In the genomic region with DNA sequence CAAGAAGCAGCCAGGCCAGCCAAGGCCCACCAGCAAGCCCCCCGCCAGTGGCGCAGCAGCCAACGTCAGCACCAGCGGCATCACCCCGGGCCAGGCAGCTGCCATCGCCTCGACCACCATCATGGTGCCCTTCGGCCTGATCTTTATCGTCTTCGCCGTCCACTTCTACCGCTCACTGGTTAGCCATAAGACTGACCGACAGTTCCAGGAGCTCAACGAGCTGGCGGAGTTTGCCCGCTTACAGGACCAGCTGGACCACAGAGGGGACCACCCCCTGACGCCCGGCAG, we compare ENCODE assay signal across 1 cellular context.
TF ChIP-seq lines count a peak whose summit lies in the region.

No MANE protein-coding gene starts in this region.

TF ChIP-seq in H1, 55 proteins besides CTCF, POLR2A, EP300 and RAD21:
- no peak for TF ChIP-seq TBP (IDR thresholded peaks at IDR 0.05; ENCODE audit: low read depth, low read length)
- no peak for TF ChIP-seq POU5F1 (IDR thresholded peaks at IDR 0.05; ENCODE audit: low read depth, low read length)
- TF ChIP-seq HDAC2 (IDR thresholded peaks at IDR 0.05; ENCODE audit: borderline replicate concordance in 1 of 2, low read depth in 2 of 2, low read length in 2 of 2) = no peak
- TF ChIP-seq, protein P1, sequence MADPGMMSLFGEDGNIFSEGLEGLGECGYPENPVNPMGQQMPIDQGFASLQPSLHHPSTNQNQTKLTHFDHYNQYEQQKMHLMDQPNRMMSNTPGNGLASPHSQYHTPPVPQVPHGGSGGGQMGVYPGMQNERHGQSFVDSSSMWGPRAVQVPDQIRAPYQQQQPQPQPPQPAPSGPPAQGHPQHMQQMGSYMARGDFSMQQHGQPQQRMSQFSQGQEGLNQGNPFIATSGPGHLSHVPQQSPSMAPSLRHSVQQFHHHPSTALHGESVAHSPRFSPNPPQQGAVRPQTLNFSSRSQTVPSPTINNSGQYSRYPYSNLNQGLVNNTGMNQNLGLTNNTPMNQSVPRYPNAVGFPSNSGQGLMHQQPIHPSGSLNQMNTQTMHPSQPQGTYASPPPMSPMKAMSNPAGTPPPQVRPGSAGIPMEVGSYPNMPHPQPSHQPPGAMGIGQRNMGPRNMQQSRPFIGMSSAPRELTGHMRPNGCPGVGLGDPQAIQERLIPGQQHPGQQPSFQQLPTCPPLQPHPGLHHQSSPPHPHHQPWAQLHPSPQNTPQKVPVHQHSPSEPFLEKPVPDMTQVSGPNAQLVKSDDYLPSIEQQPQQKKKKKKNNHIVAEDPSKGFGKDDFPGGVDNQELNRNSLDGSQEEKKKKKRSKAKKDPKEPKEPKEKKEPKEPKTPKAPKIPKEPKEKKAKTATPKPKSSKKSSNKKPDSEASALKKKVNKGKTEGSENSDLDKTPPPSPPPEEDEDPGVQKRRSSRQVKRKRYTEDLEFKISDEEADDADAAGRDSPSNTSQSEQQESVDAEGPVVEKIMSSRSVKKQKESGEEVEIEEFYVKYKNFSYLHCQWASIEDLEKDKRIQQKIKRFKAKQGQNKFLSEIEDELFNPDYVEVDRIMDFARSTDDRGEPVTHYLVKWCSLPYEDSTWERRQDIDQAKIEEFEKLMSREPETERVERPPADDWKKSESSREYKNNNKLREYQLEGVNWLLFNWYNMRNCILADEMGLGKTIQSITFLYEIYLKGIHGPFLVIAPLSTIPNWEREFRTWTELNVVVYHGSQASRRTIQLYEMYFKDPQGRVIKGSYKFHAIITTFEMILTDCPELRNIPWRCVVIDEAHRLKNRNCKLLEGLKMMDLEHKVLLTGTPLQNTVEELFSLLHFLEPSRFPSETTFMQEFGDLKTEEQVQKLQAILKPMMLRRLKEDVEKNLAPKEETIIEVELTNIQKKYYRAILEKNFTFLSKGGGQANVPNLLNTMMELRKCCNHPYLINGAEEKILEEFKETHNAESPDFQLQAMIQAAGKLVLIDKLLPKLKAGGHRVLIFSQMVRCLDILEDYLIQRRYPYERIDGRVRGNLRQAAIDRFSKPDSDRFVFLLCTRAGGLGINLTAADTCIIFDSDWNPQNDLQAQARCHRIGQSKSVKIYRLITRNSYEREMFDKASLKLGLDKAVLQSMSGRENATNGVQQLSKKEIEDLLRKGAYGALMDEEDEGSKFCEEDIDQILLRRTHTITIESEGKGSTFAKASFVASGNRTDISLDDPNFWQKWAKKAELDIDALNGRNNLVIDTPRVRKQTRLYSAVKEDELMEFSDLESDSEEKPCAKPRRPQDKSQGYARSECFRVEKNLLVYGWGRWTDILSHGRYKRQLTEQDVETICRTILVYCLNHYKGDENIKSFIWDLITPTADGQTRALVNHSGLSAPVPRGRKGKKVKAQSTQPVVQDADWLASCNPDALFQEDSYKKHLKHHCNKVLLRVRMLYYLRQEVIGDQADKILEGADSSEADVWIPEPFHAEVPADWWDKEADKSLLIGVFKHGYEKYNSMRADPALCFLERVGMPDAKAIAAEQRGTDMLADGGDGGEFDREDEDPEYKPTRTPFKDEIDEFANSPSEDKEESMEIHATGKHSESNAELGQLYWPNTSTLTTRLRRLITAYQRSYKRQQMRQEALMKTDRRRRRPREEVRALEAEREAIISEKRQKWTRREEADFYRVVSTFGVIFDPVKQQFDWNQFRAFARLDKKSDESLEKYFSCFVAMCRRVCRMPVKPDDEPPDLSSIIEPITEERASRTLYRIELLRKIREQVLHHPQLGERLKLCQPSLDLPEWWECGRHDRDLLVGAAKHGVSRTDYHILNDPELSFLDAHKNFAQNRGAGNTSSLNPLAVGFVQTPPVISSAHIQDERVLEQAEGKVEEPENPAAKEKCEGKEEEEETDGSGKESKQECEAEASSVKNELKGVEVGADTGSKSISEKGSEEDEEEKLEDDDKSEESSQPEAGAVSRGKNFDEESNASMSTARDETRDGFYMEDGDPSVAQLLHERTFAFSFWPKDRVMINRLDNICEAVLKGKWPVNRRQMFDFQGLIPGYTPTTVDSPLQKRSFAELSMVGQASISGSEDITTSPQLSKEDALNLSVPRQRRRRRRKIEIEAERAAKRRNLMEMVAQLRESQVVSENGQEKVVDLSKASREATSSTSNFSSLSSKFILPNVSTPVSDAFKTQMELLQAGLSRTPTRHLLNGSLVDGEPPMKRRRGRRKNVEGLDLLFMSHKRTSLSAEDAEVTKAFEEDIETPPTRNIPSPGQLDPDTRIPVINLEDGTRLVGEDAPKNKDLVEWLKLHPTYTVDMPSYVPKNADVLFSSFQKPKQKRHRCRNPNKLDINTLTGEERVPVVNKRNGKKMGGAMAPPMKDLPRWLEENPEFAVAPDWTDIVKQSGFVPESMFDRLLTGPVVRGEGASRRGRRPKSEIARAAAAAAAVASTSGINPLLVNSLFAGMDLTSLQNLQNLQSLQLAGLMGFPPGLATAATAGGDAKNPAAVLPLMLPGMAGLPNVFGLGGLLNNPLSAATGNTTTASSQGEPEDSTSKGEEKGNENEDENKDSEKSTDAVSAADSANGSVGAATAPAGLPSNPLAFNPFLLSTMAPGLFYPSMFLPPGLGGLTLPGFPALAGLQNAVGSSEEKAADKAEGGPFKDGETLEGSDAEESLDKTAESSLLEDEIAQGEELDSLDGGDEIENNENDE (IDR thresholded peaks at IDR 0.05; ENCODE audit: insufficient replicate concordance, low read length) = no peak
- TF ChIP-seq CTBP2 (IDR thresholded peaks at IDR 0.05; ENCODE audit: borderline replicate concordance, insufficient read depth, insufficient read length, low read length) = no peak
- TF ChIP-seq, protein P2, sequence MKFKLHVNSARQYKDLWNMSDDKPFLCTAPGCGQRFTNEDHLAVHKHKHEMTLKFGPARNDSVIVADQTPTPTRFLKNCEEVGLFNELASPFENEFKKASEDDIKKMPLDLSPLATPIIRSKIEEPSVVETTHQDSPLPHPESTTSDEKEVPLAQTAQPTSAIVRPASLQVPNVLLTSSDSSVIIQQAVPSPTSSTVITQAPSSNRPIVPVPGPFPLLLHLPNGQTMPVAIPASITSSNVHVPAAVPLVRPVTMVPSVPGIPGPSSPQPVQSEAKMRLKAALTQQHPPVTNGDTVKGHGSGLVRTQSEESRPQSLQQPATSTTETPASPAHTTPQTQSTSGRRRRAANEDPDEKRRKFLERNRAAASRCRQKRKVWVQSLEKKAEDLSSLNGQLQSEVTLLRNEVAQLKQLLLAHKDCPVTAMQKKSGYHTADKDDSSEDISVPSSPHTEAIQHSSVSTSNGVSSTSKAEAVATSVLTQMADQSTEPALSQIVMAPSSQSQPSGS (IDR thresholded peaks at IDR 0.05; ENCODE audit: low read length) = no peak
- no peak for TF ChIP-seq SAP30 (IDR thresholded peaks at IDR 0.05; ENCODE audit: insufficient read depth, insufficient replicate concordance, low read length)
- no peak for TF ChIP-seq BCL11A (IDR thresholded peaks at IDR 0.05; ENCODE audit: low read depth in 2 of 2, low read length in 2 of 2)
- TF ChIP-seq RXRA (IDR thresholded peaks at IDR 0.05; ENCODE audit: insufficient read depth, low read depth, low read length) = no peak
- no peak for TF ChIP-seq BACH1 (IDR thresholded peaks at IDR 0.05; ENCODE audit: low read length)
- TF ChIP-seq, protein P3, sequence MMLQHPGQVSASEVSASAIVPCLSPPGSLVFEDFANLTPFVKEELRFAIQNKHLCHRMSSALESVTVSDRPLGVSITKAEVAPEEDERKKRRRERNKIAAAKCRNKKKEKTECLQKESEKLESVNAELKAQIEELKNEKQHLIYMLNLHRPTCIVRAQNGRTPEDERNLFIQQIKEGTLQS (IDR thresholded peaks at IDR 0.05; ENCODE audit: insufficient read depth, low read depth, low read length) = no peak
- TF ChIP-seq SIRT6 (IDR thresholded peaks at IDR 0.05; ENCODE audit: low read length) = no peak
- TF ChIP-seq, protein P4, sequence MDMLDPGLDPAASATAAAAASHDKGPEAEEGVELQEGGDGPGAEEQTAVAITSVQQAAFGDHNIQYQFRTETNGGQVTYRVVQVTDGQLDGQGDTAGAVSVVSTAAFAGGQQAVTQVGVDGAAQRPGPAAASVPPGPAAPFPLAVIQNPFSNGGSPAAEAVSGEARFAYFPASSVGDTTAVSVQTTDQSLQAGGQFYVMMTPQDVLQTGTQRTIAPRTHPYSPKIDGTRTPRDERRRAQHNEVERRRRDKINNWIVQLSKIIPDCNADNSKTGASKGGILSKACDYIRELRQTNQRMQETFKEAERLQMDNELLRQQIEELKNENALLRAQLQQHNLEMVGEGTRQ (IDR thresholded peaks at IDR 0.05; ENCODE audit: low read length) = no peak
- TF ChIP-seq KDM5A (IDR thresholded peaks at IDR 0.05; ENCODE audit: low read length) = no peak
- TF ChIP-seq MAFK (IDR thresholded peaks at IDR 0.05; ENCODE audit: low read depth, low read length) = no peak
- no peak for TF ChIP-seq TAF7 (optimal IDR thresholded peaks at IDR 0.05; ENCODE audit: borderline replicate concordance, low read depth, low read length)
- no peak for TF ChIP-seq CBX5 (IDR thresholded peaks at IDR 0.05; ENCODE audit: low read depth, low read length)
- no peak for TF ChIP-seq KDM4A (IDR thresholded peaks at IDR 0.05; ENCODE audit: low read depth, low read length, severe bottlenecking)
TF ChIP-seq in H1: peak in this region for 0.
